ENCODE assay signal across 14 cellular contexts in the genomic region with DNA sequence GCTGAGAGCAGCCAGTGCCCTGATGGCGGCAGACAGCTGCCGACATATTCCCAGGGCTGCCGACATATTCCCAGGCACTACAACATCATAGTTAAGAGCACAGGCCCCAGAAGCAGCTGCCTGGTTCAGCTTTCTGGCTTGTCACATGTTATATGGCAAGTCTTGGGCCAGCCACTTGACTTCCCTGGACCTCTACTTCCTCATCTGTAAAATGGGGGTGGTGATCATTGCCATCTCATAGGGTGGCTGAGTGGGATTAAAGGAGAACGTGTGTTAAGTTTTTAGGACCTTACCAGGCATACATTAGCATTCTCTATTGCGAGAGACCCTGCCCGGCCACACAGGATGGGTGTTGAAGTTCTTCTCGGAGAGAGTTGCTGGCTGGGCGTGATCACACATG. TPM values are rescaled to one million over a fixed set of nuclear protein-coding genes. Genes with fewer than 3 reads are reported as not detected.
"Had no signal": no experiment of that assay in that cellular context is flagged by ENCODE, and none has a peak within 500 bp of the region (broad histone marks: within the 10 kb centered on the region; RNA-seq: fewer than 3 reads in every experiment).

No MANE protein-coding gene starts in this region.

- DNase-seq: activated CD4-positive, alpha-beta T cell treated with anti-CD3 and anti-CD28 coated beads, Interleukin-2, amount 10 ng/mL, durations not matched to agents 24 days and 14 days; activated CD4-positive, CD25-positive, alpha-beta regulatory T cell; activated CD8-positive, alpha-beta memory T cell treated with anti-CD3 and anti-CD28 coated beads for 24 hours; activated naive CD4-positive, alpha-beta T cell treated with anti-CD3 and anti-CD28 coated beads, Interleukin-2, amount 10 ng/mL, durations not matched to agents 7 days and 5 days; amniotic stem cell; brain microvascular endothelial cell; effector memory CD4-positive, alpha-beta T cell; foreskin keratinocyte; SW 1271 had no signal

- H3K27me3 Mint-ChIP-seq: activated CD4-positive, alpha-beta T cell treated with anti-CD3 and anti-CD28 coated beads, Interleukin-2, amount 10 ng/mL, durations not matched to agents 24 days and 14 days; activated naive CD4-positive, alpha-beta T cell treated with anti-CD3 and anti-CD28 coated beads, Interleukin-2, amount 10 ng/mL, durations not matched to agents 7 days and 5 days; stimulated activated memory B cell treated with anti-CD40 and anti-IgM and Interleukin-4, amounts not matched to agents 10 μg/mL and 1 μg/mL and 100 μg/mL, for 72 hours had no signal

- H3K27ac ChIP-seq: brain microvascular endothelial cell, foreskin keratinocyte had no signal

- H3K9me3 Mint-ChIP-seq: activated CD4-positive, alpha-beta T cell treated with anti-CD3 and anti-CD28 coated beads, Interleukin-2, amount 10 ng/mL, durations not matched to agents 24 days and 14 days; activated naive CD4-positive, alpha-beta T cell treated with anti-CD3 and anti-CD28 coated beads, Interleukin-2, amount 10 ng/mL, durations not matched to agents 7 days and 5 days; activated T-helper 2 cell treated with anti-CD3 and anti-CD28 coated beads, Interferon-gamma antibody, Interleukin-2, Interleukin-4, amounts not matched to agents 10 μg/mL and 5 μg/mL and 100 μg/mL, durations not matched to agents 14 hours and 24 hours and 36 hours; mesothelial cell of epicardium; stimulated activated memory B cell treated with anti-CD40 and anti-IgM and Interleukin-4, amounts not matched to agents 10 μg/mL and 1 μg/mL and 100 μg/mL, for 72 hours; T-helper 2 cell treated with Interferon-gamma antibody and Interleukin-4, amounts not matched to agents 5 μg/mL and 100 μg/mL, for 36 hours had no signal

- H3K27ac Mint-ChIP-seq: activated naive CD4-positive, alpha-beta T cell treated with anti-CD3 and anti-CD28 coated beads, Interleukin-2, amount 10 ng/mL, durations not matched to agents 7 days and 5 days; activated T-helper 2 cell treated with anti-CD3 and anti-CD28 coated beads, Interferon-gamma antibody, Interleukin-2, Interleukin-4, amounts not matched to agents 10 μg/mL and 5 μg/mL and 100 μg/mL, durations not matched to agents 14 hours and 24 hours and 36 hours; mesothelial cell of epicardium; T-helper 2 cell treated with Interferon-gamma antibody and Interleukin-4, amounts not matched to agents 5 μg/mL and 100 μg/mL, for 36 hours had no signal

- H3K4me1 Mint-ChIP-seq: stimulated activated memory B cell treated with anti-CD40 and anti-IgM and Interleukin-4, amounts not matched to agents 10 μg/mL and 1 μg/mL and 100 μg/mL, for 72 hours had no signal

- H3K4me1 ChIP-seq: foreskin keratinocyte had no signal

- H3K4me3 Mint-ChIP-seq: activated CD4-positive, alpha-beta T cell treated with anti-CD3 and anti-CD28 coated beads, Interleukin-2, amount 10 ng/mL, durations not matched to agents 24 days and 14 days; activated naive CD4-positive, alpha-beta T cell treated with anti-CD3 and anti-CD28 coated beads, Interleukin-2, amount 10 ng/mL, durations not matched to agents 7 days and 5 days; mesothelial cell of epicardium; stimulated activated memory B cell treated with anti-CD40 and anti-IgM and Interleukin-4, amounts not matched to agents 10 μg/mL and 1 μg/mL and 100 μg/mL, for 72 hours; T-helper 2 cell treated with Interferon-gamma antibody and Interleukin-4, amounts not matched to agents 5 μg/mL and 100 μg/mL, for 36 hours had no signal

- H3K27me3 ChIP-seq: brain microvascular endothelial cell, foreskin keratinocyte had no signal

- ATAC-seq: foreskin keratinocyte; stimulated activated memory B cell treated with anti-CD40 and anti-IgM and Interleukin-4, amounts not matched to agents 10 μg/mL and 1 μg/mL and 100 μg/mL, for 72 hours had no signal

- H3K36me3 Mint-ChIP-seq: mesothelial cell of epicardium had no signal

RNA-seq across cellular contexts. Expression of a gene that starts 31.9 kb away (rescaled TPM):
- total RNA-seq: SK-MEL-5 had no signal
